8 cellular contexts compared by ENCODE assay signal in genomic region chr1:197614916-197615692, GRCh38.
DNase-seq lines count a peak whose midpoint lies in the region; ATAC-seq and TF ChIP-seq lines count a peak whose summit lies in the region.

No MANE protein-coding gene starts in this region.

- ATAC-seq in GM18499 (IDR thresholded peaks at IDR 0.05; ENCODE audit: insufficient read depth, unreplicated experiment) (peak; percentile 63), HG03039 (IDR thresholded peaks at IDR 0.05; ENCODE audit: unreplicated experiment) (peak; percentile 72)
- ATAC-seq in activated naive CD8-positive, alpha-beta T cell treated with anti-CD3 and anti-CD28 coated beads, Interleukin-2, amount 50 U/mL, for 24 hours = no peak
- ATAC-seq in stimulated activated effector memory CD8-positive, alpha-beta T cell treated with anti-CD3 and anti-CD28 coated beads, Interleukin-12 subunit alpha, Interleukin-12 subunit beta, amount 100 ng/mL, for 72 hours = peak; percentile 64

- no peaks in the 10 kb centered on the region for H3K36me3 Mint-ChIP-seq in activated naive CD8-positive, alpha-beta T cell treated with anti-CD3 and anti-CD28 coated beads, Interleukin-2, amount 50 U/mL, for 24 hours (ENCODE audit: low read depth)
- peaks cover 6% of the 10 kb centered on the region for H3K36me3 Mint-ChIP-seq in stimulated activated effector memory CD8-positive, alpha-beta T cell treated with anti-CD3 and anti-CD28 coated beads, Interleukin-12 subunit alpha, Interleukin-12 subunit beta, amount 100 ng/mL, for 72 hours

- DNase-seq in NCI-H460 (ENCODE audit: extremely low read depth, low read depth) (peak; percentile 55), iPS-NIHi11 (ENCODE audit: low spot score) (peak; percentile 37), GM19238 (ENCODE audit: insufficient read length, low spot score) (no peak)
- peak; percentile 10 for DNase-seq in activated naive CD8-positive, alpha-beta T cell treated with anti-CD3 and anti-CD28 coated beads, Interleukin-2, amount 50 U/mL, for 24 hours
- DNase-seq in stimulated activated effector memory CD8-positive, alpha-beta T cell treated with anti-CD3 and anti-CD28 coated beads, Interleukin-12 subunit alpha, Interleukin-12 subunit beta, amount 100 ng/mL, for 72 hours (ENCODE audit: low spot score in 2 of 2) = no peak

- H3K4me3 Mint-ChIP-seq in activated naive CD8-positive, alpha-beta T cell treated with anti-CD3 and anti-CD28 coated beads, Interleukin-2, amount 50 U/mL, for 24 hours = no peak overlapping the region
- H3K4me3 Mint-ChIP-seq in stimulated activated effector memory CD8-positive, alpha-beta T cell treated with anti-CD3 and anti-CD28 coated beads, Interleukin-12 subunit alpha, Interleukin-12 subunit beta, amount 100 ng/mL, for 72 hours = no peak overlapping the region

- no peak overlapping the region for H3K27ac ChIP-seq in C4-2B

- H3K9me3 Mint-ChIP-seq in activated naive CD8-positive, alpha-beta T cell treated with anti-CD3 and anti-CD28 coated beads, Interleukin-2, amount 50 U/mL, for 24 hours = no peaks in the 10 kb centered on the region
- no peaks in the 10 kb centered on the region for H3K9me3 Mint-ChIP-seq in stimulated activated effector memory CD8-positive, alpha-beta T cell treated with anti-CD3 and anti-CD28 coated beads, Interleukin-12 subunit alpha, Interleukin-12 subunit beta, amount 100 ng/mL, for 72 hours

- no peaks in the 10 kb centered on the region for H3K27me3 Mint-ChIP-seq in activated naive CD8-positive, alpha-beta T cell treated with anti-CD3 and anti-CD28 coated beads, Interleukin-2, amount 50 U/mL, for 24 hours

- peak; percentile 88 for TF ChIP-seq CTCF in C4-2B (conservative IDR thresholded peaks at IDR 0.05)

- no peak overlapping the region for H3K27ac Mint-ChIP-seq in activated naive CD8-positive, alpha-beta T cell treated with anti-CD3 and anti-CD28 coated beads, Interleukin-2, amount 50 U/mL, for 24 hours
- no peak overlapping the region for H3K27ac Mint-ChIP-seq in stimulated activated effector memory CD8-positive, alpha-beta T cell treated with anti-CD3 and anti-CD28 coated beads, Interleukin-12 subunit alpha, Interleukin-12 subunit beta, amount 100 ng/mL, for 72 hours

- H3K4me1 Mint-ChIP-seq in activated naive CD8-positive, alpha-beta T cell treated with anti-CD3 and anti-CD28 coated beads, Interleukin-2, amount 50 U/mL, for 24 hours = no peaks in the 10 kb centered on the region
- H3K4me1 Mint-ChIP-seq in stimulated activated effector memory CD8-positive, alpha-beta T cell treated with anti-CD3 and anti-CD28 coated beads, Interleukin-12 subunit alpha, Interleukin-12 subunit beta, amount 100 ng/mL, for 72 hours = no peaks in the 10 kb centered on the region

Comparison
In these comparisons a context has a peak if more than half of its experiments do, and no peak if none do; other contexts are left out.
1. DNase-seq: peak in NCI-H460 (single experiment), activated naive CD8-positive, alpha-beta T cell treated with anti-CD3 and anti-CD28 coated beads, Interleukin-2, amount 50 U/mL, for 24 hours (single experiment) and iPS-NIHi11 (single experiment); none in stimulated activated effector memory CD8-positive, alpha-beta T cell treated with anti-CD3 and anti-CD28 coated beads, Interleukin-12 subunit alpha, Interleukin-12 subunit beta, amount 100 ng/mL, for 72 hours (0 of 2) and GM19238 (single experiment).